ENCODE assay signal across 9 cellular contexts in the genomic region with DNA sequence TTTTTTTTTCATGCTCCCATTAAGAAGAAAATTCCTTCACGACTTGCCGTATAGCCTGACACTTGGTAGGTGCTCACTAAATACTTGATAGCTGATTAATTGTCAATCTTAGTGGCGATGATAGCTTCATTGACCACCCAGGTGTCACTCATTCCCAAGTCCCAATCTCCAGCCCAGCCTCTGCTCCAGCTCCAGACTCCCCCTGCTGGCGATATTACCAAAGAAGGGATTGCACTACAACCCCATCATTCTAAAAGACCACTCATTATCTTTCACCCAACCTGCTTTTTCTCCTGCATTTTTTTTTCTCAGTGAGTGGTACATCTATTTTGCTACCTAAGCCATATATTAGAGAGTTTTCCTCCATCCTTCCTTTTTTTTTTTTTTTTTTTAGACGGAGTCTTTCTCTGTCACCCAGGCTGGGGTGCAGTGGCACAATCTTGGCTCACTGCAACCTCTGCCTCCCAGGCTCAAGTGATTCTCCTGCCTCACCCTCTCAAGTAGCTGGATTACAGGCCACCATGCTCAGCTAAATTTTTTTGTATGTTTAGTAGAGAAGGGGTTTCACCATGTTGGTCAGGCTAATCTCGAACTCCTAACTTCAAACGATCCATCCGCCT. TPM values are rescaled to one million over a fixed set of nuclear protein-coding genes. Genes with fewer than 3 reads are reported as not detected.
DNase-seq lines count a peak whose midpoint lies in the region; ATAC-seq and TF ChIP-seq lines count a peak whose summit lies in the region.
"Had no signal": no experiment of that assay in that cellular context is flagged by ENCODE, and none has a peak within 500 bp of the region (broad histone marks: within the 10 kb centered on the region; RNA-seq: fewer than 3 reads in every experiment).

No MANE protein-coding gene starts in this region.

- no peaks in the 10 kb centered on the region for H3K36me3 ChIP-seq in cardiac muscle cell

- H3K27me3 ChIP-seq in cardiac muscle cell: no peaks in the 10 kb centered on the region

- no peak overlapping the region for H3K27ac ChIP-seq in cardiac muscle cell

- ATAC-seq in GM21576 (IDR thresholded peaks at IDR 0.05; ENCODE audit: unreplicated experiment): no peak

- peak; percentile 56 to 72 for DNase-seq in cardiac muscle cell (ENCODE audit: low read depth in 1 of 2, low spot score in 1 of 2)
- DNase-seq in cardiac septum (ENCODE audit: low spot score): no peak
- DNase-seq in HT-29 (ENCODE audit: low spot score): peak; percentile 78
- DNase-seq in RPMI7951 (ENCODE audit: low read depth): peak; percentile 46
- peak; percentile 11 for DNase-seq in amniotic stem cell (lab: John Stamatoyannopoulos, UW)
- DNase-seq in iris pigment epithelial cell (ENCODE audit: low read depth): peak; percentile 31
- DNase-seq in stimulated activated CD4-positive, alpha-beta T cell treated with anti-CD3 and anti-CD28 coated beads, Interleukin-4, amount 100 ng/mL, for 24 hours: peak; percentile 49

- intact Hi-C loops in cardiac septum (cut with DNase I): loop anchor here (5.0 kb wide), 2 partner anchors 259 to 279 kb away; no protein-coding TSS in a partner anchor

- H3K4me1 ChIP-seq in cardiac muscle cell (ENCODE audit: low read depth): no peaks in the 10 kb centered on the region

- peak; percentile 84 for TF ChIP-seq CTCF in cardiac muscle cell (IDR thresholded peaks at IDR 0.05; ENCODE audit: low read depth, low read length)

- H3K9me3 ChIP-seq in cardiac muscle cell (ENCODE audit: low read depth): no peaks in the 10 kb centered on the region

- H3K4me3 ChIP-seq in cardiac muscle cell: no peak overlapping the region

RNA-seq across cellular contexts. Expression of a gene that starts 19.5 kb away (rescaled TPM):
- 21.0 and 30.9 TPM in 2 replicates for total RNA-seq in cardiac muscle cell
- polyA plus RNA-seq in cardiac muscle cell: 42.8 and 58.5 TPM in 2 replicates
- total RNA-seq in cardiac septum: 19.5 TPM
- 28.4 and 30.0 TPM in 2 replicates for total RNA-seq in HT-29 (2014; rRNA removed; shearing (Covaris generic))
- 40.5 and 50.8 TPM in 2 replicates for total RNA-seq in RPMI7951 (2014; rRNA removed; shearing (Covaris generic))

RNA-seq across cellular contexts. Expression of a gene that starts 20.6 kb away (rescaled TPM):
- total RNA-seq in cardiac muscle cell: not detected in 2 replicates
- polyA plus RNA-seq in cardiac muscle cell: not detected in 2 replicates
- total RNA-seq in cardiac septum: not detected
- not detected in 2 replicates for total RNA-seq in HT-29 (2014; rRNA removed; shearing (Covaris generic))
- 0.12 TPM in 1 of 2 replicates, not detected in the other for total RNA-seq in RPMI7951 (2014; rRNA removed; shearing (Covaris generic))
- total RNA-seq: glomerular endothelial cell had no signal

RNA-seq across cellular contexts. Expression of a gene that starts 41.3 kb away (rescaled TPM):
- total RNA-seq in cardiac muscle cell: 13.3 and 15.9 TPM in 2 replicates
- 44.5 and 44.7 TPM in 2 replicates for polyA plus RNA-seq in cardiac muscle cell
- 46.6 TPM for total RNA-seq in cardiac septum
- total RNA-seq in HT-29 (2014; rRNA removed; shearing (Covaris generic)): 22.4 and 23.6 TPM in 2 replicates
- total RNA-seq in RPMI7951 (2014; rRNA removed; shearing (Covaris generic)): 53.9 and 73.4 TPM in 2 replicates
